In genomic region chr2:199379251-199379650, GRCh38 we compare ENCODE assay signal across 14 cellular contexts.
DNase-seq lines count a peak whose midpoint lies in the region; ATAC-seq and TF ChIP-seq lines count a peak whose summit lies in the region.
"Had no signal": no experiment of that assay in that cellular context is flagged by ENCODE, and none has a peak within 500 bp of the region (broad histone marks: within the 10 kb centered on the region; RNA-seq: fewer than 3 reads in every experiment).

No MANE protein-coding gene starts in this region.

- H3K27me3 ChIP-seq in skeletal muscle satellite cell (ENCODE audit: control insufficient read depth, insufficient read depth, low read length) = no peaks in the 10 kb centered on the region
- H3K27me3 ChIP-seq: suprapubic skin had no signal

- ATAC-seq in GM19455 (IDR thresholded peaks at IDR 0.05; ENCODE audit: unreplicated experiment) = no peak
- ATAC-seq in HG03159 (IDR thresholded peaks at IDR 0.05; ENCODE audit: unreplicated experiment) = no peak
- ATAC-seq: activated CD8-positive, alpha-beta T cell treated with anti-CD3 and anti-CD28 coated beads for 36 hours; activated naive CD4-positive, alpha-beta T cell treated with anti-CD3 and anti-CD28 coated beads, Interleukin-2, amount 50 U/mL, for 72 hours had no signal

- no peak overlapping the region for H3K4me3 Mint-ChIP-seq in activated CD4-positive, alpha-beta T cell treated with anti-CD3 and anti-CD28 coated beads, Interleukin-2, amount 10 ng/mL, durations not matched to agents 24 days and 14 days
- H3K4me3 Mint-ChIP-seq: activated CD8-positive, alpha-beta T cell treated with anti-CD3 and anti-CD28 coated beads for 36 hours had no signal

- H3K9me3 ChIP-seq in skeletal muscle satellite cell (replicated peaks; ENCODE audit: low read length) = no peaks in the 10 kb centered on the region
- H3K9me3 ChIP-seq: suprapubic skin had no signal

- no peak overlapping the region for H3K9ac ChIP-seq in skeletal muscle satellite cell (ENCODE audit: low read depth, low read length)
- H3K9ac ChIP-seq: KMS-11 had no signal

- H3K4me2 ChIP-seq in skeletal muscle satellite cell (ENCODE audit: low read length) = peak overlapping the region; percentile 2
- H3K4me2 ChIP-seq: KMS-11 had no signal

- H3K27me3 Mint-ChIP-seq in activated CD4-positive, alpha-beta T cell treated with anti-CD3 and anti-CD28 coated beads, Interleukin-2, amount 10 ng/mL, durations not matched to agents 24 days and 14 days = peaks cover 17% of the 10 kb centered on the region

- intact Hi-C loops in activated CD4-positive, alpha-beta T cell treated with anti-CD3 and anti-CD28 coated beads, Interleukin-2, amount 10 ng/mL, durations not matched to agents 24 days and 14 days (cut with micrococcal nuclease) = no loop called here

- H3K4me3 ChIP-seq in epithelial cell of esophagus (ENCODE audit: low read length) (no peak overlapping the region), skeletal muscle satellite cell (ENCODE audit: low read length) (no peak overlapping the region)
- H3K4me3 ChIP-seq: suprapubic skin had no signal

- no peaks in the 10 kb centered on the region for H3K36me3 Mint-ChIP-seq in activated CD4-positive, alpha-beta T cell treated with anti-CD3 and anti-CD28 coated beads, Interleukin-2, amount 10 ng/mL, durations not matched to agents 24 days and 14 days (ENCODE audit: low read depth)
- H3K36me3 Mint-ChIP-seq: activated naive CD4-positive, alpha-beta T cell treated with anti-CD3 and anti-CD28 coated beads, Interleukin-2, amount 50 U/mL, for 72 hours had no signal

- H3K9me3 Mint-ChIP-seq in activated CD4-positive, alpha-beta T cell treated with anti-CD3 and anti-CD28 coated beads, Interleukin-2, amount 10 ng/mL, durations not matched to agents 24 days and 14 days = no peaks in the 10 kb centered on the region
- H3K9me3 Mint-ChIP-seq: activated CD8-positive, alpha-beta T cell treated with anti-CD3 and anti-CD28 coated beads for 36 hours; activated naive CD4-positive, alpha-beta T cell treated with anti-CD3 and anti-CD28 coated beads, Interleukin-2, amount 50 U/mL, for 72 hours had no signal

- H3K36me3 ChIP-seq in skeletal muscle satellite cell (ENCODE audit: insufficient read depth, low read length) = peaks cover 28% of the 10 kb centered on the region
- H3K36me3 ChIP-seq: suprapubic skin had no signal

- H3K4me1 ChIP-seq in skeletal muscle satellite cell (ENCODE audit: control insufficient read depth, insufficient read depth, low read length) = peaks cover 17% of the 10 kb centered on the region
- H3K4me1 ChIP-seq: suprapubic skin had no signal

- no peak overlapping the region for H3K27ac Mint-ChIP-seq in activated CD4-positive, alpha-beta T cell treated with anti-CD3 and anti-CD28 coated beads, Interleukin-2, amount 10 ng/mL, durations not matched to agents 24 days and 14 days
- H3K27ac Mint-ChIP-seq: activated CD8-positive, alpha-beta T cell treated with anti-CD3 and anti-CD28 coated beads for 36 hours; activated naive CD4-positive, alpha-beta T cell treated with anti-CD3 and anti-CD28 coated beads, Interleukin-2, amount 50 U/mL, for 72 hours had no signal

- TF ChIP-seq CTCF in epithelial cell of esophagus (IDR thresholded peaks at IDR 0.05; ENCODE audit: insufficient read depth, low read depth, low read length, missing control alignments) = no peak

- H3K4me1 Mint-ChIP-seq in activated CD4-positive, alpha-beta T cell treated with anti-CD3 and anti-CD28 coated beads, Interleukin-2, amount 10 ng/mL, durations not matched to agents 24 days and 14 days = no peaks in the 10 kb centered on the region

- DNase-seq in NCI-H446 treated with DMSO at 0.1 percent for 48 hours (lab: John Stamatoyannopoulos, UW) (peak; percentile 5), NCI-H446 (lab: John Stamatoyannopoulos, UW) (no peak), NCI-H69 (lab: John Stamatoyannopoulos, UW) (peak; percentile 57), epithelial cell of esophagus (ENCODE audit: low read depth) (peak; percentile 48)
- DNase-seq in activated CD4-positive, alpha-beta T cell treated with anti-CD3 and anti-CD28 coated beads, Interleukin-2, amount 10 ng/mL, durations not matched to agents 24 days and 14 days = no peak
- DNase-seq: activated CD8-positive, alpha-beta T cell treated with anti-CD3 and anti-CD28 coated beads for 36 hours; GDM1; NCI-H526 treated with DMSO at 0.1 percent for 48 hours had no signal

Comparison
In these comparisons a context has a peak if more than half of its experiments do, and no peak if none do; other contexts are left out.
1. DNase-seq: peak in NCI-H446 treated with DMSO at 0.1 percent for 48 hours (single experiment), NCI-H69 (single experiment) and epithelial cell of esophagus (single experiment); none in NCI-H446 (0 of 2) and activated CD4-positive, alpha-beta T cell treated with anti-CD3 and anti-CD28 coated beads, Interleukin-2, amount 10 ng/mL, durations not matched to agents 24 days and 14 days (single experiment).